10 cellular contexts compared by ENCODE assay signal in the genomic region with DNA sequence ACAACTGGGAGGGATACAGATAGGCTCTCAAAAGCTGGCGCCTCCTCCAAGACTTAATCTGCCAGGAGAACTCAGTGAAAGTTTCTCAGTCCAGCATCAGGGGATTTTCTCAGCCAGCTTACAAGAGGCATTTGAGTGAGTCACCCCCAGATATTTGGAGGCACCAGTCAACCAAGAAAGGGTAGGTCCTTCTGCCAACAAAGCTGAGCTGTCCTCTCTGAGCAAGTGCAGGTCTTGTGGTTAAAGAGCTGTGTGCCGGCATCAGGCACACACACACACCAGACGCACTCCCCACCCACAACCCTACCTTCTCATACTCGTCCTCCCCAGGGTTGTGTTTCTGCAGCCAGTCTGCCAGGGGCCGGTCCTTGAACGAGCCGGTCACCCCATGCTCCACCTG. TPM values are rescaled to one million over a fixed set of nuclear protein-coding genes. Genes with fewer than 3 reads are reported as not detected.
DNase-seq lines count a peak whose midpoint lies in the region; ATAC-seq and TF ChIP-seq lines count a peak whose summit lies in the region.
"Had no signal": no experiment of that assay in that cellular context is flagged by ENCODE, and none has a peak within 500 bp of the region (broad histone marks: within the 10 kb centered on the region; RNA-seq: fewer than 3 reads in every experiment).

No MANE protein-coding gene starts in this region.

- H3K36me3 Mint-ChIP-seq in activated CD4-positive, alpha-beta T cell treated with anti-CD3 and anti-CD28 coated beads for 36 hours (ENCODE audit: low read depth): peaks cover 37% of the 10 kb centered on the region
- H3K36me3 Mint-ChIP-seq in T-helper 2 cell treated with Interferon-gamma antibody and Interleukin-4, amounts not matched to agents 5 μg/mL and 100 μg/mL, for 36 hours (ENCODE audit: low read depth): peaks cover 27% of the 10 kb centered on the region

- CTCF ChIA-PET in activated CD4-positive, alpha-beta T cell treated with anti-CD3 and anti-CD28 coated beads for 36 hours (lab: Charles Lee): interaction anchor here (0.5 to 31.0 kb wide), 13 partner anchors 8 to 338 kb away, joined by 3 to 910 read pairs (median 4); a partner anchor contains a TSS

- POLR2A ChIA-PET in activated CD4-positive, alpha-beta T cell treated with anti-CD3 and anti-CD28 coated beads for 36 hours (lab: Charles Lee): interaction anchor here (0.7 kb wide), 1 partner anchor 190 kb away, joined by 3 read pairs; no protein-coding TSS in a partner anchor

- peak overlapping the region; percentile 58 for H3K27ac Mint-ChIP-seq in activated CD4-positive, alpha-beta T cell treated with anti-CD3 and anti-CD28 coated beads for 36 hours
- no peak overlapping the region for H3K27ac Mint-ChIP-seq in T-helper 2 cell treated with Interferon-gamma antibody and Interleukin-4, amounts not matched to agents 5 μg/mL and 100 μg/mL, for 36 hours

- H3K4me3 Mint-ChIP-seq in activated CD4-positive, alpha-beta T cell treated with anti-CD3 and anti-CD28 coated beads for 36 hours: no peak overlapping the region
- no peak overlapping the region for H3K4me3 Mint-ChIP-seq in T-helper 2 cell treated with Interferon-gamma antibody and Interleukin-4, amounts not matched to agents 5 μg/mL and 100 μg/mL, for 36 hours

- no peaks in the 10 kb centered on the region for H3K9me3 Mint-ChIP-seq in activated CD4-positive, alpha-beta T cell treated with anti-CD3 and anti-CD28 coated beads for 36 hours (ENCODE audit: low read depth)
- no peaks in the 10 kb centered on the region for H3K9me3 Mint-ChIP-seq in T-helper 2 cell treated with Interferon-gamma antibody and Interleukin-4, amounts not matched to agents 5 μg/mL and 100 μg/mL, for 36 hours

- no peak overlapping the region for H3K4me3 ChIP-seq in fibroblast of pulmonary artery (replicated peaks; ENCODE audit: low read depth, low read length)

- peak; percentile 92 for ATAC-seq in activated CD4-positive, alpha-beta T cell treated with anti-CD3 and anti-CD28 coated beads for 36 hours
- ATAC-seq in stimulated activated naive CD8-positive, alpha-beta T cell treated with anti-CD3 and anti-CD28 coated beads, Interleukin-15, Interleukin-2, amounts not matched to agents 100 U/mL and 50 U/mL, for 24 hours: peak; percentile 83
- ATAC-seq in HG02571 (IDR thresholded peaks at IDR 0.05; ENCODE audit: unreplicated experiment) (no peak), HG03521 (IDR thresholded peaks at IDR 0.05; ENCODE audit: unreplicated experiment) (no peak)

- DNase-seq in activated CD4-positive, alpha-beta T cell treated with anti-CD3 and anti-CD28 coated beads for 36 hours: peak; percentile 60
- DNase-seq in activated CD4-positive, alpha-beta T cell treated with anti-CD3 and anti-CD28 coated beads, Interleukin-2, amount 50 U/mL, for 4 hours: no peak
- peak; percentile 31 for DNase-seq in T-helper 2 cell treated with Interferon-gamma antibody and Interleukin-4, amounts not matched to agents 5 μg/mL and 100 μg/mL, for 36 hours (ENCODE audit: low spot score)
- DNase-seq in fibroblast of pulmonary artery (ENCODE audit: low read depth): peak; percentile 95
- no peak for DNase-seq in stimulated activated naive CD8-positive, alpha-beta T cell treated with anti-CD3 and anti-CD28 coated beads, Interleukin-15, Interleukin-2, amounts not matched to agents 100 U/mL and 50 U/mL, for 24 hours
- no peak for DNase-seq in anterior cingulate cortex (lab: John Stamatoyannopoulos, UW)
- DNase-seq: AML-193, foreskin melanocyte had no signal

- no peaks in the 10 kb centered on the region for H3K27me3 Mint-ChIP-seq in activated CD4-positive, alpha-beta T cell treated with anti-CD3 and anti-CD28 coated beads for 36 hours
- no peaks in the 10 kb centered on the region for H3K27me3 Mint-ChIP-seq in T-helper 2 cell treated with Interferon-gamma antibody and Interleukin-4, amounts not matched to agents 5 μg/mL and 100 μg/mL, for 36 hours (ENCODE audit: low read depth)

- intact Hi-C loops in activated CD4-positive, alpha-beta T cell treated with anti-CD3 and anti-CD28 coated beads for 36 hours (cut with DNase I, micrococcal nuclease): loop anchor here in 1 of 2 experiments (2.0 kb wide), 1 partner anchor 22 kb away; no protein-coding TSS in a partner anchor

- TF ChIP-seq CTCF in fibroblast of pulmonary artery (IDR thresholded peaks at IDR 0.05; ENCODE audit: low read length, missing control alignments): no peak

- peaks cover 22% of the 10 kb centered on the region for H3K4me1 Mint-ChIP-seq in activated CD4-positive, alpha-beta T cell treated with anti-CD3 and anti-CD28 coated beads for 36 hours
- peaks cover 2% of the 10 kb centered on the region for H3K4me1 Mint-ChIP-seq in T-helper 2 cell treated with Interferon-gamma antibody and Interleukin-4, amounts not matched to agents 5 μg/mL and 100 μg/mL, for 36 hours (ENCODE audit: low read depth)

RNA-seq across cellular contexts. Expression of a gene that starts 27.0 kb away (rescaled TPM):
- 10 to 100 TPM; 55.9 to 57.6 TPM for total RNA-seq in activated CD4-positive, alpha-beta T cell treated with anti-CD3 and anti-CD28 coated beads for 36 hours

RNA-seq across cellular contexts. Expression of a gene that starts 56.0 kb away (rescaled TPM):
- 10 to 100 TPM; 38.2 to 44.0 TPM for total RNA-seq in activated CD4-positive, alpha-beta T cell treated with anti-CD3 and anti-CD28 coated beads for 36 hours

Comparison
In these comparisons a context has a peak if more than half of its experiments do, and no peak if none do; other contexts are left out.
1. DNase-seq: peak in activated CD4-positive, alpha-beta T cell treated with anti-CD3 and anti-CD28 coated beads for 36 hours (single experiment), T-helper 2 cell treated with Interferon-gamma antibody and Interleukin-4, amounts not matched to agents 5 μg/mL and 100 μg/mL, for 36 hours (single experiment) and fibroblast of pulmonary artery (single experiment); none in activated CD4-positive, alpha-beta T cell treated with anti-CD3 and anti-CD28 coated beads, Interleukin-2, amount 50 U/mL, for 4 hours (0 of 2), stimulated activated naive CD8-positive, alpha-beta T cell treated with anti-CD3 and anti-CD28 coated beads, Interleukin-15, Interleukin-2, amounts not matched to agents 100 U/mL and 50 U/mL, for 24 hours (single experiment) and anterior cingulate cortex (0 of 58).
2. ATAC-seq: peak in activated CD4-positive, alpha-beta T cell treated with anti-CD3 and anti-CD28 coated beads for 36 hours (single experiment) and stimulated activated naive CD8-positive, alpha-beta T cell treated with anti-CD3 and anti-CD28 coated beads, Interleukin-15, Interleukin-2, amounts not matched to agents 100 U/mL and 50 U/mL, for 24 hours (single experiment); none in HG02571 (single experiment) and HG03521 (single experiment).